9 cellular contexts compared by ENCODE assay signal in genomic region chr1:27562483-27563406, GRCh38. TPM values are rescaled to one million over a fixed set of nuclear protein-coding genes. Genes with fewer than 3 reads are reported as not detected.
A peak's percentile ranks its signal among the peaks of the same experiment; 100 is the strongest.
DNase-seq lines count a peak whose midpoint lies in the region; ATAC-seq and TF ChIP-seq lines count a peak whose summit lies in the region.
"Had no signal": no experiment of that assay in that cellular context is flagged by ENCODE, and none has a peak within 500 bp of the region (broad histone marks: within the 10 kb centered on the region; RNA-seq: fewer than 3 reads in every experiment).

No MANE protein-coding gene starts in this region.

- H3K4me1 ChIP-seq in HUES48 (ENCODE audit: control insufficient read depth, insufficient read depth, low read length), result peaks cover 53% of the 10 kb centered on the region
- H3K4me1 ChIP-seq in endocrine pancreas (ENCODE audit: control insufficient read depth, insufficient read depth, low read length), result peaks cover 20% of the 10 kb centered on the region
- H3K4me1 ChIP-seq in muscle layer of colon (ENCODE audit: insufficient read depth, low read length), result peaks cover 92% of the 10 kb centered on the region
- peaks cover 99% of the 10 kb centered on the region for H3K4me1 ChIP-seq in suprapubic skin

- TF ChIP-seq CTCF in suprapubic skin (IDR thresholded peaks at IDR 0.05), result no peak

- no peaks in the 10 kb centered on the region for H3K9me3 Mint-ChIP-seq in effector memory CD8-positive, alpha-beta T cell
- H3K9me3 Mint-ChIP-seq: activated T-cell treated with anti-CD3 and anti-CD28 coated beads, Interleukin-2, amount 50 U/mL, for 24 hours had no signal

- H3K4me1 Mint-ChIP-seq in effector memory CD8-positive, alpha-beta T cell (ENCODE audit: low read depth in 2 of 2), result peaks cover 20 to 30% of the 10 kb centered on the region in 2 donors

- H3K9me3 ChIP-seq in HUES48 (ENCODE audit: control insufficient read depth, insufficient read depth, low read length) (no peaks in the 10 kb centered on the region), endocrine pancreas (ENCODE audit: control insufficient read depth, low read length) (no peaks in the 10 kb centered on the region), muscle layer of colon (ENCODE audit: low read length) (no peaks in the 10 kb centered on the region), suprapubic skin (no peaks in the 10 kb centered on the region)

- H3K27ac Mint-ChIP-seq in effector memory CD8-positive, alpha-beta T cell, result peak overlapping the region in 1 of 2 donors; percentile 32
- H3K27ac Mint-ChIP-seq: activated T-cell treated with anti-CD3 and anti-CD28 coated beads, Interleukin-2, amount 50 U/mL, for 24 hours had no signal

- no peak overlapping the region for H3K9ac ChIP-seq in HUES48 (ENCODE audit: low read depth, low read length)
- peak overlapping the region; percentile 50 for H3K9ac ChIP-seq in endocrine pancreas (ENCODE audit: control insufficient read depth, insufficient read depth, low read length)
- H3K9ac ChIP-seq in muscle layer of colon (ENCODE audit: low read length), result peak overlapping the region; percentile 52

- DNase-seq in suprapubic skin (ENCODE audit: low spot score in 2 of 2) (no peak), NCI-H82 (lab: John Stamatoyannopoulos, UW) (no peak), T-helper 9 cell (no peak)
- no peak for DNase-seq in effector memory CD8-positive, alpha-beta T cell
- DNase-seq in activated CD4-positive, alpha-beta T cell treated with anti-CD3 and anti-CD28 coated beads for 4 hours, result no peak
- DNase-seq: activated T-cell treated with anti-CD3 and anti-CD28 coated beads, Interleukin-2, amount 50 U/mL, for 24 hours had no signal

- TF ChIP-seq EP300 in suprapubic skin (IDR thresholded peaks at IDR 0.05), result no peak

- H3K27me3 Mint-ChIP-seq in effector memory CD8-positive, alpha-beta T cell, result no peaks in the 10 kb centered on the region
- H3K27me3 Mint-ChIP-seq: activated T-cell treated with anti-CD3 and anti-CD28 coated beads, Interleukin-2, amount 50 U/mL, for 24 hours had no signal

- TF ChIP-seq POLR2A in suprapubic skin (IDR thresholded peaks at IDR 0.05), result no peak

- no peak overlapping the region for H3K4me3 Mint-ChIP-seq in effector memory CD8-positive, alpha-beta T cell
- H3K4me3 Mint-ChIP-seq: activated T-cell treated with anti-CD3 and anti-CD28 coated beads, Interleukin-2, amount 50 U/mL, for 24 hours had no signal

- H3K27ac ChIP-seq in HUES48 (ENCODE audit: low read depth, low read length) (peak overlapping the region; percentile 21), muscle layer of colon (ENCODE audit: low read depth, low read length) (peak overlapping the region; percentile 56), suprapubic skin (peak overlapping the region; percentile 94)

- H3K4me3 ChIP-seq in HUES48 (ENCODE audit: low read depth, low read length), result no peak overlapping the region
- no peak overlapping the region for H3K4me3 ChIP-seq in endocrine pancreas (ENCODE audit: control insufficient read depth, insufficient read depth, low read length)
- H3K4me3 ChIP-seq in muscle layer of colon (ENCODE audit: low read depth in 1 of 2, low read length in 2 of 2), result no peak overlapping the region
- H3K4me3 ChIP-seq in suprapubic skin, result no peak overlapping the region

- H3K27me3 ChIP-seq in HUES48 (ENCODE audit: control insufficient read depth, insufficient read depth, low read length), result no peaks in the 10 kb centered on the region
- no peaks in the 10 kb centered on the region for H3K27me3 ChIP-seq in endocrine pancreas (ENCODE audit: control insufficient read depth, insufficient read depth, low read length)
- H3K27me3 ChIP-seq in muscle layer of colon (ENCODE audit: control insufficient read depth in 1 of 2, insufficient read depth in 2 of 2, low read length in 2 of 2), result no peaks in the 10 kb centered on the region
- H3K27me3 ChIP-seq in suprapubic skin, result no peaks in the 10 kb centered on the region

- no peak for ATAC-seq in effector memory CD8-positive, alpha-beta T cell (replicated peaks)

- H3K36me3 Mint-ChIP-seq in effector memory CD8-positive, alpha-beta T cell (ENCODE audit: insufficient read depth), result no peaks in the 10 kb centered on the region

- H3K36me3 ChIP-seq in HUES48 (ENCODE audit: control insufficient read depth, insufficient read depth, low read length), result no peaks in the 10 kb centered on the region
- H3K36me3 ChIP-seq in endocrine pancreas (ENCODE audit: control insufficient read depth, insufficient read depth, low read length), result no peaks in the 10 kb centered on the region
- peaks cover 10% of the 10 kb centered on the region for H3K36me3 ChIP-seq in muscle layer of colon (ENCODE audit: insufficient read depth, low read length)
- no peaks in the 10 kb centered on the region for H3K36me3 ChIP-seq in suprapubic skin

- WGBS in suprapubic skin, result 58% methylated on average over 11 of the region's 19 CpGs

RNA-seq across cellular contexts. Expression of gene AHDC1, which starts 41.2 kb away (rescaled TPM):
- total RNA-seq in suprapubic skin, result 100 to 1,000 TPM in 1 of 4 donors, 10 to 100 TPM in 3; 46.7 to 103 (median 60.1) TPM

Comparison
In these comparisons a context has a peak if more than half of its experiments do, and no peak if none do; other contexts are left out.
1. H3K27ac ChIP-seq: peak in every context shown above with its lines; median percentile 94 in suprapubic skin; 56 in muscle layer of colon; 21 in HUES48.